Comparison of ENCODE assay signal across 8 cellular contexts in the genomic region with DNA sequence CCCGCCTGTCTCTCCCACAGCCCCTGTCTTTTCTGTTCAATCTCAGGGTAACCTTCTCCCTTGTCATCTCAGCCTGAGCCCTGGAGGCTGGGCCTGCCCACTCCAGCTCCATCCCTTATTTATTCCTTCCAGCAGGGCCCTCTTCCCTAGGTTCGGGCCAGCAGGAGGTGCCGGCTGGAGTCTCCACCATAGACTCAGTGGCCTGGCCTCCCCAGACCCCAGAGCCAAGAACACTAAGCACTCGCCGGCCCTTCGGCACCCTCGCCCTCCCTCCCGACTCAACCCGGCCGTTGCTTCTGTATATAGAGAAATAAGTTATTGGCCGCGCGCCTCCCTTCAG.
DNase-seq lines count a peak whose midpoint lies in the region; ATAC-seq lines count a peak whose summit lies in the region.

No MANE protein-coding gene starts in this region.

- H3K4me1 ChIP-seq in HUES48 (ENCODE audit: control insufficient read depth, insufficient read depth, low read length) (peaks cover 8% of the 10 kb centered on the region; the same call in 1 of the 2 replicates), adipocyte (ENCODE audit: control insufficient read depth, insufficient read depth, low read length) (peaks cover 20% of the 10 kb centered on the region), iPS-18a (ENCODE audit: control insufficient read depth, low read depth, low read length) (peaks cover 4% of the 10 kb centered on the region)

- H3K4me3 ChIP-seq in HUES48 (ENCODE audit: low read depth, low read length) (peak overlapping the region; percentile 90), adipocyte (ENCODE audit: low read length) (peak overlapping the region; percentile 93), iPS-18a (ENCODE audit: low read length) (peak overlapping the region; percentile 54)

- H3K9me3 Mint-ChIP-seq in stimulated activated memory B cell treated with anti-CD40 and anti-IgM and Interleukin-4, amounts not matched to agents 10 μg/mL and 1 μg/mL and 100 μg/mL, for 72 hours, result no peaks in the 10 kb centered on the region

- H3K27me3 ChIP-seq in HUES48 (ENCODE audit: control insufficient read depth, insufficient read depth, low read length) (no peaks in the 10 kb centered on the region), adipocyte (replicated peaks; ENCODE audit: control insufficient read depth, insufficient read depth, low read length) (no peaks in the 10 kb centered on the region), iPS-18a (ENCODE audit: control insufficient read depth, insufficient read depth, low read length) (no peaks in the 10 kb centered on the region)

- ATAC-seq in stimulated activated memory B cell treated with anti-CD40 and anti-IgM and Interleukin-4, amounts not matched to agents 10 μg/mL and 1 μg/mL and 100 μg/mL, for 72 hours, result no peak
- ATAC-seq in HG02798 (IDR thresholded peaks at IDR 0.05; ENCODE audit: poor library complexity, unreplicated experiment), result no peak

- no peaks in the 10 kb centered on the region for H3K27me3 Mint-ChIP-seq in stimulated activated memory B cell treated with anti-CD40 and anti-IgM and Interleukin-4, amounts not matched to agents 10 μg/mL and 1 μg/mL and 100 μg/mL, for 72 hours

- H3K27ac Mint-ChIP-seq in stimulated activated memory B cell treated with anti-CD40 and anti-IgM and Interleukin-4, amounts not matched to agents 10 μg/mL and 1 μg/mL and 100 μg/mL, for 72 hours, result peak overlapping the region; percentile 90

- peaks cover 35% of the 10 kb centered on the region for H3K4me1 Mint-ChIP-seq in stimulated activated memory B cell treated with anti-CD40 and anti-IgM and Interleukin-4, amounts not matched to agents 10 μg/mL and 1 μg/mL and 100 μg/mL, for 72 hours

- H3K9ac ChIP-seq in HUES48 (ENCODE audit: low read depth, low read length) (no peak overlapping the region), adipocyte (ENCODE audit: low read length) (peak overlapping the region; percentile 80), iPS-18a (ENCODE audit: low read length) (no peak overlapping the region)

- H3K9me3 ChIP-seq in HUES48 (ENCODE audit: control insufficient read depth, insufficient read depth, low read length) (no peaks in the 10 kb centered on the region), adipocyte (ENCODE audit: control insufficient read depth, low read length) (no peaks in the 10 kb centered on the region), iPS-18a (ENCODE audit: control insufficient read depth, low read depth, low read length) (no peaks in the 10 kb centered on the region)

- peaks cover 46% of the 10 kb centered on the region for H3K36me3 Mint-ChIP-seq in stimulated activated memory B cell treated with anti-CD40 and anti-IgM and Interleukin-4, amounts not matched to agents 10 μg/mL and 1 μg/mL and 100 μg/mL, for 72 hours

- H3K36me3 ChIP-seq in HUES48 (ENCODE audit: control insufficient read depth, insufficient read depth, low read length) (peaks cover 48% of the 10 kb centered on the region), adipocyte (ENCODE audit: control insufficient read depth, insufficient read depth, low read length, severe bottlenecking) (peaks cover 42% of the 10 kb centered on the region), iPS-18a (ENCODE audit: control insufficient read depth, low read depth, low read length) (peaks cover 34% of the 10 kb centered on the region)

- DNase-seq in adipocyte (ENCODE audit: low read depth) (no peak), NCI-H510A (lab: John Stamatoyannopoulos, UW) (no peak), GOT3 (lab: John Stamatoyannopoulos, UW) (no peak)
- no peak for DNase-seq in central memory CD4-positive, alpha-beta T cell

- H3K27ac ChIP-seq in HUES48 (ENCODE audit: low read depth, low read length), result peak overlapping the region; percentile 57
- H3K27ac ChIP-seq in iPS-18a (ENCODE audit: low read length), result no peak overlapping the region

- peak overlapping the region; percentile 92 for H3K4me3 Mint-ChIP-seq in stimulated activated memory B cell treated with anti-CD40 and anti-IgM and Interleukin-4, amounts not matched to agents 10 μg/mL and 1 μg/mL and 100 μg/mL, for 72 hours
